8 cellular contexts compared by ENCODE assay signal in genomic region chr11:47426062-47426956, GRCh38. TPM values are rescaled to one million over a fixed set of nuclear protein-coding genes. Genes with fewer than 3 reads are reported as not detected.
DNase-seq lines count a peak whose midpoint lies in the region; ATAC-seq, FAIRE-seq and TF ChIP-seq lines count a peak whose summit lies in the region.

Gene PSMC3, minus strand, starts transcription at chr11:47426439. Its CDS starts 160 bp downstream, at chr11:47426279.

- DNase-seq in NCI-H187 (lab: John Stamatoyannopoulos, UW) (peak; percentile 97 to 100), T-helper 2 cell (peak; percentile 94 to 98 (median 96)), left ventricle myocardium inferior (peak; percentile 99), psoas muscle (peak; percentile 99 to 100), urothelium cell line (ENCODE audit: low spot score) (peak; percentile 98)

- peaks cover 39% of the 10 kb centered on the region for H3K36me3 ChIP-seq in left ventricle myocardium inferior
- peaks cover 9 to 40% of the 10 kb centered on the region in 2 donors for H3K36me3 ChIP-seq in psoas muscle (ENCODE audit: insufficient read depth in 1 of 2, low read depth in 1 of 2)

- no peaks in the 10 kb centered on the region for H3K27me3 ChIP-seq in left ventricle myocardium inferior (ENCODE audit: low read depth)
- no peaks in the 10 kb centered on the region for H3K27me3 ChIP-seq in psoas muscle (ENCODE audit: insufficient read depth in 3 of 3, low read length in 2 of 3)

- 0 to 1% (median 0%) methylated on average over 61 to 62 of the region's 62 CpGs for WGBS in psoas muscle, 3 donors

- H3K27ac ChIP-seq in angular gyrus (ENCODE audit: low read depth, low read length): peak within 1 kb of the TSS; percentile 95
- peak within 1 kb of the TSS; percentile 91 for H3K27ac ChIP-seq in left ventricle myocardium inferior (replicated peaks)
- peak within 1 kb of the TSS; percentile 90 for H3K27ac ChIP-seq in psoas muscle

- H3K4me1 ChIP-seq in left ventricle myocardium inferior: peaks cover 34% of the 10 kb centered on the region
- peaks cover 21% of the 10 kb centered on the region for H3K4me1 ChIP-seq in psoas muscle

- peak within 1 kb of the TSS; percentile 85 for H3K4me3 ChIP-seq in left ventricle myocardium inferior
- peak within 1 kb of the TSS; percentile 83 for H3K4me3 ChIP-seq in psoas muscle

- peak; percentile 92 for ATAC-seq in GM18498 (IDR thresholded peaks at IDR 0.05; ENCODE audit: unreplicated experiment)
- peak; percentile 88 for ATAC-seq in HG02938 (IDR thresholded peaks at IDR 0.05; ENCODE audit: unreplicated experiment)
- peak; percentile 95 to 98 (median 96) for ATAC-seq in psoas muscle

- intact Hi-C loops in left ventricle myocardium inferior (cut with micrococcal nuclease): no loop called here
- intact Hi-C loops in psoas muscle (cut with DNase I): loop anchor here in 1 of 2 donors (1.0 kb wide), 1 partner anchor 18 kb away; the partner anchor contains the start of gene SLC39A13

- H3K9me3 ChIP-seq in left ventricle myocardium inferior (replicated peaks) (no peaks in the 10 kb centered on the region), psoas muscle (no peaks in the 10 kb centered on the region)

- FAIRE-seq in urothelium cell line (lab: Jason Lieb, UNC): peak; percentile 91

- TF ChIP-seq CTCF in left ventricle myocardium inferior (IDR thresholded peaks at IDR 0.05; ENCODE audit: borderline replicate concordance) (no peak), psoas muscle (IDR thresholded peaks at IDR 0.05) (no peak)

RNA-seq across cellular contexts. Expression of gene PSMC3, which starts in this region (rescaled TPM):
- 146 TPM for total RNA-seq in left ventricle myocardium inferior
- total RNA-seq in psoas muscle: 100 to 1,000 TPM; 141 to 255 (median 191) TPM
- polyA plus RNA-seq in psoas muscle: 100 to 1,000 TPM; 300 to 346 (median 316) TPM

Comparison
In these comparisons a context has a peak if more than half of its experiments do, and no peak if none do; other contexts are left out.
1. Peak in every context shown above with its lines: DNase-seq, ATAC-seq, H3K4me3 ChIP-seq and H3K27ac ChIP-seq.